1 cellular context compared by ENCODE assay signal in the genomic region with DNA sequence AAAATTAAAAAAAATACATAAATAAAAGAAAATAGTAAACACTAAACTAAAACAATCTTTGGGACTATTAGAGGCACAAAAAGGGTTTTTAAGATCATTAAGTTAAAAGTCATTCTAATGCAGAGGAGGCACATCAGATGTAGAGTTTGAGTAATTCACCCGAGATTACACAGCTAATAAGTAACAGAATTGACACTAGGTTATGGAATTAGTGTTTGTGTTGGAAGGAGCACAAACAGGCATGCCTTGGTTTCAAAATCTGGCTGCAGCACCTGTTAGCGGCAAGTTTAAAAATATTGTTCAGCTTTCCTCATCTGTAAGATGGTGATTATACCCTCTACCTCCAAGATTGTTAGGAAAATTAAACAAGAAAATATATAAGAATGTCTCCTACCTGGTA.
TF ChIP-seq lines count a peak whose summit lies in the region.

No MANE protein-coding gene starts in this region.

TF ChIP-seq in SK-N-SH, 30 proteins besides CTCF, POLR2A, EP300 and RAD21 (continued from another document):
- TF ChIP-seq IRF3 (IDR thresholded peaks at IDR 0.05; ENCODE audit: low read depth, low read length) = no peak
- no peak for TF ChIP-seq USF2 (IDR thresholded peaks at IDR 0.05; ENCODE audit: borderline replicate concordance, low read depth, low read length)
- TF ChIP-seq FOXJ3 (CRISPR knock-in tag; IDR thresholded peaks at IDR 0.05) = no peak
- no peak for TF ChIP-seq TEAD4 (IDR thresholded peaks at IDR 0.05; ENCODE audit: borderline replicate concordance, insufficient read depth)
- no peak for TF ChIP-seq SIN3A (IDR thresholded peaks at IDR 0.05; ENCODE audit: borderline replicate concordance, low read depth, low read length)
- TF ChIP-seq, protein P1, sequence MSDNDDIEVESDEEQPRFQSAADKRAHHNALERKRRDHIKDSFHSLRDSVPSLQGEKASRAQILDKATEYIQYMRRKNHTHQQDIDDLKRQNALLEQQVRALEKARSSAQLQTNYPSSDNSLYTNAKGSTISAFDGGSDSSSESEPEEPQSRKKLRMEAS (IDR thresholded peaks at IDR 0.05; ENCODE audit: low read depth) = no peak
- no peak for TF ChIP-seq ELF1 (IDR thresholded peaks at IDR 0.05)
- TF ChIP-seq JUND (IDR thresholded peaks at IDR 0.05) = no peak
- TF ChIP-seq FOSL2 (IDR thresholded peaks at IDR 0.05; ENCODE audit: borderline replicate concordance, low read depth) = no peak
TF ChIP-seq in SK-N-SH: peak in this region for 0.
